ENCODE assay signal across 1 cellular context in the genomic region with DNA sequence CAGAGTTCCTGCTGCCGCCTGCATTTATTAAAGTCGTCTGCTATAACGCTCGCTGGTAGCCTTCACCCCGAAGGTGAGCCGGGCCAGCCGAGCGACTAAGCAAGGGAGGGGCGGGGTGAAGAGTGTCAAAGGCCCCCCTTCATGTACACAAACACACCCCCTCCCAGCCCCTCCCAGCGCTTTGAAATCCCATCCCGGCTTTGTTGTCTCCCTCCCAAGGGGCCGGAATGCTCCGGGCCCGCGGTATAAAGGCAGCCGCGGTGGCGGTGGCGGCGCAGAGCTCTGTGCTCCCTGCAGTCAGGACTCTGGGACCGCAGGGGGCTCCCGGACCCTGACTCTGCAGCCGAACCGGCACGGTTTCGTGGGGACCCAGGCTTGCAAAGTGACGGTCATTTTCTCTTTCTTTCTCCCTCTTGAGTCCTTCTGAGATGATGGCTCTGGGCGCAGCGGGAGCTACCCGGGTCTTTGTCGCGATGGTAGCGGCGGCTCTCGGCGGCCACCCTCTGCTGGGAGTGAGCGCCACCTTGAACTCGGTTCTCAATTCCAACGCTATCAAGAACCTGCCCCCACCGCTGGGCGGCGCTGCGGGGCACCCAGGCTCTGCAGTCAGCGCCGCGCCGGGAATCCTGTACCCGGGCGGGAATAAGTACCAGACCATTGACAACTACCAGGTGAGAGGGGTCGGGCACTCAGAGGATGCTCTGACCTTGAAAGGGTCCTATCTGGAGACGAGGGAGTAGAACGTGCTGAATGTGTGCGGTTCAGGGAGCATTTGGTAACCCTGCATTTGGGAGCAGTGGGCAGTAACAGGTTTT.
TF ChIP-seq lines count a peak whose summit lies in the region.

TSS of gene DKK1 (plus strand) at position 275 of the 815 bp plus-strand sequence. CDS start at position 429, 154 bp downstream.

TF ChIP-seq in HepG2, 621 proteins besides CTCF, POLR2A, EP300 and RAD21 (continued from another document and continues in another):
- TF ChIP-seq HMGXB3 (CRISPR knock-in tag; IDR thresholded peaks at IDR 0.05; ENCODE audit: borderline replicate concordance): no peak
- TF ChIP-seq ZNF7 (CRISPR knock-in tag; IDR thresholded peaks at IDR 0.05): peak; percentile 6; the same call in 1 of the 2 replicates
- TF ChIP-seq TGIF2 (CRISPR knock-in tag; IDR thresholded peaks at IDR 0.05): no peak
- TF ChIP-seq FOXK2 (IDR thresholded peaks at IDR 0.05): no peak
- no peak; the same call in 1 of the 2 replicates for TF ChIP-seq ZNF83 (CRISPR knock-in tag; IDR thresholded peaks at IDR 0.05; ENCODE audit: borderline replicate concordance)
- TF ChIP-seq SRSF9 (IDR thresholded peaks at IDR 0.05; ENCODE audit: borderline replicate concordance, insufficient read depth, low read depth, low read length, poor library complexity, severe bottlenecking): no peak
- TF ChIP-seq, protein P1, sequence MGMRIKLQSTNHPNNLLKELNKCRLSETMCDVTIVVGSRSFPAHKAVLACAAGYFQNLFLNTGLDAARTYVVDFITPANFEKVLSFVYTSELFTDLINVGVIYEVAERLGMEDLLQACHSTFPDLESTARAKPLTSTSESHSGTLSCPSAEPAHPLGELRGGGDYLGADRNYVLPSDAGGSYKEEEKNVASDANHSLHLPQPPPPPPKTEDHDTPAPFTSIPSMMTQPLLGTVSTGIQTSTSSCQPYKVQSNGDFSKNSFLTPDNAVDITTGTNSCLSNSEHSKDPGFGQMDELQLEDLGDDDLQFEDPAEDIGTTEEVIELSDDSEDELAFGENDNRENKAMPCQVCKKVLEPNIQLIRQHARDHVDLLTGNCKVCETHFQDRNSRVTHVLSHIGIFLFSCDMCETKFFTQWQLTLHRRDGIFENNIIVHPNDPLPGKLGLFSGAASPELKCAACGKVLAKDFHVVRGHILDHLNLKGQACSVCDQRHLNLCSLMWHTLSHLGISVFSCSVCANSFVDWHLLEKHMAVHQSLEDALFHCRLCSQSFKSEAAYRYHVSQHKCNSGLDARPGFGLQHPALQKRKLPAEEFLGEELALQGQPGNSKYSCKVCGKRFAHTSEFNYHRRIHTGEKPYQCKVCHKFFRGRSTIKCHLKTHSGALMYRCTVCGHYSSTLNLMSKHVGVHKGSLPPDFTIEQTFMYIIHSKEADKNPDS (CRISPR knock-in tag; IDR thresholded peaks at IDR 0.05): no peak
- peak; percentile 33; the same call in 1 of the 2 replicates for TF ChIP-seq ZNF160 (CRISPR knock-in tag; IDR thresholded peaks at IDR 0.05)
- TF ChIP-seq, protein P2, sequence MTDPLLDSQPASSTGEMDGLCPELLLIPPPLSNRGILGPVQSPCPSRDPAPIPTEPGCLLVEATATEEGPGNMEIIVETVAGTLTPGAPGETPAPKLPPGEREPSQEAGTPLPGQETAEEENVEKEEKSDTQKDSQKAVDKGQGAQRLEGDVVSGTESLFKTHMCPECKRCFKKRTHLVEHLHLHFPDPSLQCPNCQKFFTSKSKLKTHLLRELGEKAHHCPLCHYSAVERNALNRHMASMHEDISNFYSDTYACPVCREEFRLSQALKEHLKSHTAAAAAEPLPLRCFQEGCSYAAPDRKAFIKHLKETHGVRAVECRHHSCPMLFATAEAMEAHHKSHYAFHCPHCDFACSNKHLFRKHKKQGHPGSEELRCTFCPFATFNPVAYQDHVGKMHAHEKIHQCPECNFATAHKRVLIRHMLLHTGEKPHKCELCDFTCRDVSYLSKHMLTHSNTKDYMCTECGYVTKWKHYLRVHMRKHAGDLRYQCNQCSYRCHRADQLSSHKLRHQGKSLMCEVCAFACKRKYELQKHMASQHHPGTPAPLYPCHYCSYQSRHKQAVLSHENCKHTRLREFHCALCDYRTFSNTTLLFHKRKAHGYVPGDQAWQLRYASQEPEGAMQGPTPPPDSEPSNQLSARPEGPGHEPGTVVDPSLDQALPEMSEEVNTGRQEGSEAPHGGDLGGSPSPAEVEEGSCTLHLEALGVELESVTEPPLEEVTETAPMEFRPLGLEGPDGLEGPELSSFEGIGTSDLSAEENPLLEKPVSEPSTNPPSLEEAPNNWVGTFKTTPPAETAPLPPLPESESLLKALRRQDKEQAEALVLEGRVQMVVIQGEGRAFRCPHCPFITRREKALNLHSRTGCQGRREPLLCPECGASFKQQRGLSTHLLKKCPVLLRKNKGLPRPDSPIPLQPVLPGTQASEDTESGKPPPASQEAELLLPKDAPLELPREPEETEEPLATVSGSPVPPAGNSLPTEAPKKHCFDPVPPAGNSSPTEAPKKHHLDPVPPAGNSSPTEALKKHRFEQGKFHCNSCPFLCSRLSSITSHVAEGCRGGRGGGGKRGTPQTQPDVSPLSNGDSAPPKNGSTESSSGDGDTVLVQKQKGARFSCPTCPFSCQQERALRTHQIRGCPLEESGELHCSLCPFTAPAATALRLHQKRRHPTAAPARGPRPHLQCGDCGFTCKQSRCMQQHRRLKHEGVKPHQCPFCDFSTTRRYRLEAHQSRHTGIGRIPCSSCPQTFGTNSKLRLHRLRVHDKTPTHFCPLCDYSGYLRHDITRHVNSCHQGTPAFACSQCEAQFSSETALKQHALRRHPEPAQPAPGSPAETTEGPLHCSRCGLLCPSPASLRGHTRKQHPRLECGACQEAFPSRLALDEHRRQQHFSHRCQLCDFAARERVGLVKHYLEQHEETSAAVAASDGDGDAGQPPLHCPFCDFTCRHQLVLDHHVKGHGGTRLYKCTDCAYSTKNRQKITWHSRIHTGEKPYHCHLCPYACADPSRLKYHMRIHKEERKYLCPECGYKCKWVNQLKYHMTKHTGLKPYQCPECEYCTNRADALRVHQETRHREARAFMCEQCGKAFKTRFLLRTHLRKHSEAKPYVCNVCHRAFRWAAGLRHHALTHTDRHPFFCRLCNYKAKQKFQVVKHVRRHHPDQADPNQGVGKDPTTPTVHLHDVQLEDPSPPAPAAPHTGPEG (CRISPR knock-in tag; IDR thresholded peaks at IDR 0.05): peak; percentile 25; the same call in 1 of the 2 replicates
- no peak for TF ChIP-seq EHMT2 (IDR thresholded peaks at IDR 0.05; ENCODE audit: borderline replicate concordance, low read depth, low read length)
- peak; percentile 92 for TF ChIP-seq TAF1 (CRISPR knock-in tag; IDR thresholded peaks at IDR 0.05)
- TF ChIP-seq ZNF24 (IDR thresholded peaks at IDR 0.05): no peak
- no peak for TF ChIP-seq MYNN (CRISPR knock-in tag; IDR thresholded peaks at IDR 0.05; ENCODE audit: low read depth)
- TF ChIP-seq ADNP (CRISPR knock-in tag; IDR thresholded peaks at IDR 0.05): peak; percentile 86; the same call in 1 of the 2 replicates
- no peak for TF ChIP-seq ZNF20 (CRISPR knock-in tag; IDR thresholded peaks at IDR 0.05)
- TF ChIP-seq, protein P3, sequence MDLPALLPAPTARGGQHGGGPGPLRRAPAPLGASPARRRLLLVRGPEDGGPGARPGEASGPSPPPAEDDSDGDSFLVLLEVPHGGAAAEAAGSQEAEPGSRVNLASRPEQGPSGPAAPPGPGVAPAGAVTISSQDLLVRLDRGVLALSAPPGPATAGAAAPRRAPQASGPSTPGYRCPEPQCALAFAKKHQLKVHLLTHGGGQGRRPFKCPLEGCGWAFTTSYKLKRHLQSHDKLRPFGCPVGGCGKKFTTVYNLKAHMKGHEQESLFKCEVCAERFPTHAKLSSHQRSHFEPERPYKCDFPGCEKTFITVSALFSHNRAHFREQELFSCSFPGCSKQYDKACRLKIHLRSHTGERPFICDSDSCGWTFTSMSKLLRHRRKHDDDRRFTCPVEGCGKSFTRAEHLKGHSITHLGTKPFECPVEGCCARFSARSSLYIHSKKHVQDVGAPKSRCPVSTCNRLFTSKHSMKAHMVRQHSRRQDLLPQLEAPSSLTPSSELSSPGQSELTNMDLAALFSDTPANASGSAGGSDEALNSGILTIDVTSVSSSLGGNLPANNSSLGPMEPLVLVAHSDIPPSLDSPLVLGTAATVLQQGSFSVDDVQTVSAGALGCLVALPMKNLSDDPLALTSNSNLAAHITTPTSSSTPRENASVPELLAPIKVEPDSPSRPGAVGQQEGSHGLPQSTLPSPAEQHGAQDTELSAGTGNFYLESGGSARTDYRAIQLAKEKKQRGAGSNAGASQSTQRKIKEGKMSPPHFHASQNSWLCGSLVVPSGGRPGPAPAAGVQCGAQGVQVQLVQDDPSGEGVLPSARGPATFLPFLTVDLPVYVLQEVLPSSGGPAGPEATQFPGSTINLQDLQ (CRISPR knock-in tag; IDR thresholded peaks at IDR 0.05): no peak
- TF ChIP-seq KLF16 (CRISPR knock-in tag; IDR thresholded peaks at IDR 0.05): no peak
- peak; percentile 6 for TF ChIP-seq ASH2L (IDR thresholded peaks at IDR 0.05; ENCODE audit: insufficient read length, low read depth, low read length)
- no peak for TF ChIP-seq MIXL1 (CRISPR knock-in tag; IDR thresholded peaks at IDR 0.05)
- peak; percentile 88 for TF ChIP-seq ZNF749 (CRISPR knock-in tag; IDR thresholded peaks at IDR 0.05; ENCODE audit: borderline replicate concordance)
- TF ChIP-seq MED13 (CRISPR knock-in tag; IDR thresholded peaks at IDR 0.05): peak; percentile 89
- TF ChIP-seq ZNF704 (CRISPR knock-in tag; IDR thresholded peaks at IDR 0.05; ENCODE audit: borderline replicate concordance): no peak; the same call in 1 of the 2 replicates
- TF ChIP-seq ATF5 (CRISPR knock-in tag; IDR thresholded peaks at IDR 0.05; ENCODE audit: low read depth): no peak
- TF ChIP-seq ZNF30 (CRISPR knock-in tag; IDR thresholded peaks at IDR 0.05): 0 out of 2 replicates have a peak, but pooled peaks have one; percentile 1
- peak; percentile 39; the same call in 1 of the 2 replicates for TF ChIP-seq FOSL2 (CRISPR knock-in tag; IDR thresholded peaks at IDR 0.05)
- 0 out of 2 replicates have a peak, but pooled peaks have one; percentile 30 for TF ChIP-seq ZNF780A (CRISPR knock-in tag; IDR thresholded peaks at IDR 0.05)
- TF ChIP-seq NR2C2 (CRISPR knock-in tag; IDR thresholded peaks at IDR 0.05; ENCODE audit: borderline replicate concordance): 0 out of 2 replicates have a peak, but pooled peaks have one; percentile 48
- TF ChIP-seq, protein P4, sequence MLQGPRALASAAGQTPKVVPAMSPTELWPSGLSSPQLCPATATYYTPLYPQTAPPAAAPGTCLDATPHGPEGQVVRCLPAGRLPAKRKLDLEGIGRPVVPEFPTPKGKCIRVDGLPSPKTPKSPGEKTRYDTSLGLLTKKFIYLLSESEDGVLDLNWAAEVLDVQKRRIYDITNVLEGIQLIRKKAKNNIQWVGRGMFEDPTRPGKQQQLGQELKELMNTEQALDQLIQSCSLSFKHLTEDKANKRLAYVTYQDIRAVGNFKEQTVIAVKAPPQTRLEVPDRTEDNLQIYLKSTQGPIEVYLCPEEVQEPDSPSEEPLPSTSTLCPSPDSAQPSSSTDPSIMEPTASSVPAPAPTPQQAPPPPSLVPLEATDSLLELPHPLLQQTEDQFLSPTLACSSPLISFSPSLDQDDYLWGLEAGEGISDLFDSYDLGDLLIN (CRISPR knock-in tag; IDR thresholded peaks at IDR 0.05; ENCODE audit: borderline replicate concordance): no peak
- TF ChIP-seq ATF7-NPFF (CRISPR knock-in tag; IDR thresholded peaks at IDR 0.05; ENCODE audit: low read depth): 0 out of 2 replicates have a peak, but pooled peaks have one; percentile 19
- no peak for TF ChIP-seq ZNF101 (CRISPR knock-in tag; IDR thresholded peaks at IDR 0.05; ENCODE audit: borderline replicate concordance, low read depth)
